Comparison of ENCODE assay signal across 1 cellular context in genomic region chr13:102814025-102814607, GRCh38.
TF ChIP-seq lines count a peak whose summit lies in the region.

No MANE protein-coding gene starts in this region.

TF ChIP-seq in IMR-90, 13 proteins besides CTCF, POLR2A, EP300 and RAD21:
- TF ChIP-seq USF2 (IDR thresholded peaks at IDR 0.05; ENCODE audit: low read depth, low read length) (no peak), RFX5 (IDR thresholded peaks at IDR 0.05; ENCODE audit: low read depth, low read length) (no peak), BHLHE40 (IDR thresholded peaks at IDR 0.05; ENCODE audit: low read depth, low read length) (no peak), CEBPB (IDR thresholded peaks at IDR 0.05; ENCODE audit: low read depth, low read length) (no peak), SMC3 (IDR thresholded peaks at IDR 0.05; ENCODE audit: low read depth, low read length) (no peak), NFE2L2 (IDR thresholded peaks at IDR 0.05; ENCODE audit: low read depth, low read length) (no peak), MAFK (IDR thresholded peaks at IDR 0.05; ENCODE audit: low read depth, low read length) (no peak), MAZ (IDR thresholded peaks at IDR 0.05; ENCODE audit: borderline replicate concordance, low read depth, low read length) (no peak), MXI1 (IDR thresholded peaks at IDR 0.05; ENCODE audit: borderline replicate concordance, low read depth, low read length) (no peak), FOS (IDR thresholded peaks at IDR 0.05; ENCODE audit: low read depth, low read length) (no peak), ELK1 (IDR thresholded peaks at IDR 0.05; ENCODE audit: borderline replicate concordance, low read depth, low read length) (no peak)
